ENCODE assay signal across 1 cellular context in the genomic region with DNA sequence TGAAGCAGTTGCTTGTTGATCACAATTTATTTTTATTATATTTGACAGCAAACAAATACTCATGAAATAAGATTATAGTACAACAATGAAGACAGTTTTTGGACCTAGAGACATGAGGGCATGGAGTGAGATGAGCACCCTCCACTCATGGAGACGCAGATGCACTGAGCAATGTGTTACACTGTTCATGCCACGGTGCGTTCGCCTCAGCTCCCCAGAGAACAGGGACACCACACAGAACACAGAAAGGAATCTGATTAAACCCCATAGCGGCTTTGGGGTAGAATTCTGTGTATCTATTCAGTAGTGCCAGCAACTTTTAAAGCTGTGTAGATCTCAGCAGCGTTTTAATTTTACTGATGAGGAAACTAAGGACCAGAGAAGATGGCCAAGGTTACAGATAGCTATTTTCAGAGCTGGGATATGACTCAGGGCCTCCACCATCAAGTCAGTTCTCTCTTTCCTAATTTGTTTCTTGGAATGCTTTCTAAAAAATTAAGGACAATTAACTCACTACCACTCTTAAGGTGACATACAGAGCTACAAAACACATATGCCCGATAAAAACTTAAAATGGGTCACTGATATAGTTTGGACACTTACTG.
TF ChIP-seq lines count a peak whose summit lies in the region.

No MANE protein-coding gene starts in this region.

TF ChIP-seq in SK-N-SH treated with all-trans-retinoic acid at 6 μM for 48 hours, 23 proteins besides CTCF, POLR2A, EP300 and RAD21 (continued from another document):
- TF ChIP-seq, protein P1, sequence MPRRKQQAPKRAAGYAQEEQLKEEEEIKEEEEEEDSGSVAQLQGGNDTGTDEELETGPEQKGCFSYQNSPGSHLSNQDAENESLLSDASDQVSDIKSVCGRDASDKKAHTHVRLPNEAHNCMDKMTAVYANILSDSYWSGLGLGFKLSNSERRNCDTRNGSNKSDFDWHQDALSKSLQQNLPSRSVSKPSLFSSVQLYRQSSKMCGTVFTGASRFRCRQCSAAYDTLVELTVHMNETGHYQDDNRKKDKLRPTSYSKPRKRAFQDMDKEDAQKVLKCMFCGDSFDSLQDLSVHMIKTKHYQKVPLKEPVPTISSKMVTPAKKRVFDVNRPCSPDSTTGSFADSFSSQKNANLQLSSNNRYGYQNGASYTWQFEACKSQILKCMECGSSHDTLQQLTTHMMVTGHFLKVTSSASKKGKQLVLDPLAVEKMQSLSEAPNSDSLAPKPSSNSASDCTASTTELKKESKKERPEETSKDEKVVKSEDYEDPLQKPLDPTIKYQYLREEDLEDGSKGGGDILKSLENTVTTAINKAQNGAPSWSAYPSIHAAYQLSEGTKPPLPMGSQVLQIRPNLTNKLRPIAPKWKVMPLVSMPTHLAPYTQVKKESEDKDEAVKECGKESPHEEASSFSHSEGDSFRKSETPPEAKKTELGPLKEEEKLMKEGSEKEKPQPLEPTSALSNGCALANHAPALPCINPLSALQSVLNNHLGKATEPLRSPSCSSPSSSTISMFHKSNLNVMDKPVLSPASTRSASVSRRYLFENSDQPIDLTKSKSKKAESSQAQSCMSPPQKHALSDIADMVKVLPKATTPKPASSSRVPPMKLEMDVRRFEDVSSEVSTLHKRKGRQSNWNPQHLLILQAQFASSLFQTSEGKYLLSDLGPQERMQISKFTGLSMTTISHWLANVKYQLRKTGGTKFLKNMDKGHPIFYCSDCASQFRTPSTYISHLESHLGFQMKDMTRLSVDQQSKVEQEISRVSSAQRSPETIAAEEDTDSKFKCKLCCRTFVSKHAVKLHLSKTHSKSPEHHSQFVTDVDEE (CRISPR knock-in tag; IDR thresholded peaks at IDR 0.05), result no peak
- TF ChIP-seq CSDC2 (CRISPR knock-in tag; IDR thresholded peaks at IDR 0.05) (no peak), ZFP3 (CRISPR knock-in tag; IDR thresholded peaks at IDR 0.05) (no peak), ZC3H10 (CRISPR knock-in tag; IDR thresholded peaks at IDR 0.05) (no peak), ARNTL (CRISPR knock-in tag; IDR thresholded peaks at IDR 0.05; ENCODE audit: borderline replicate concordance, low read depth) (no peak), TCF4 (CRISPR knock-in tag; IDR thresholded peaks at IDR 0.05; ENCODE audit: borderline replicate concordance) (no peak), GLIS3 (CRISPR knock-in tag; IDR thresholded peaks at IDR 0.05) (no peak), PPARA (CRISPR knock-in tag; IDR thresholded peaks at IDR 0.05; ENCODE audit: borderline replicate concordance) (no peak), ZNF70 (CRISPR knock-in tag; IDR thresholded peaks at IDR 0.05) (no peak), ISL1 (CRISPR knock-in tag; IDR thresholded peaks at IDR 0.05) (no peak), OSR1 (CRISPR knock-in tag; IDR thresholded peaks at IDR 0.05) (no peak), ZNF8 (CRISPR knock-in tag; IDR thresholded peaks at IDR 0.05) (no peak)
- TF ChIP-seq, protein P2, sequence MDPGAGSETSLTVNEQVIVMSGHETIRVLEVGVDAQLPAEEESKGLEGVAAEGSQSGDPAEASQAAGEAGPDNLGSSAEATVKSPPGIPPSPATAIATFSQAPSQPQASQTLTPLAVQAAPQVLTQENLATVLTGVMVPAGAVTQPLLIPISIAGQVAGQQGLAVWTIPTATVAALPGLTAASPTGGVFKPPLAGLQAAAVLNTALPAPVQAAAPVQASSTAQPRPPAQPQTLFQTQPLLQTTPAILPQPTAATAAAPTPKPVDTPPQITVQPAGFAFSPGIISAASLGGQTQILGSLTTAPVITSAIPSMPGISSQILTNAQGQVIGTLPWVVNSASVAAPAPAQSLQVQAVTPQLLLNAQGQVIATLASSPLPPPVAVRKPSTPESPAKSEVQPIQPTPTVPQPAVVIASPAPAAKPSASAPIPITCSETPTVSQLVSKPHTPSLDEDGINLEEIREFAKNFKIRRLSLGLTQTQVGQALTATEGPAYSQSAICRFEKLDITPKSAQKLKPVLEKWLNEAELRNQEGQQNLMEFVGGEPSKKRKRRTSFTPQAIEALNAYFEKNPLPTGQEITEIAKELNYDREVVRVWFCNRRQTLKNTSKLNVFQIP (CRISPR knock-in tag; IDR thresholded peaks at IDR 0.05; ENCODE audit: borderline replicate concordance, low read depth), result no peak
- TF ChIP-seq, protein P3, sequence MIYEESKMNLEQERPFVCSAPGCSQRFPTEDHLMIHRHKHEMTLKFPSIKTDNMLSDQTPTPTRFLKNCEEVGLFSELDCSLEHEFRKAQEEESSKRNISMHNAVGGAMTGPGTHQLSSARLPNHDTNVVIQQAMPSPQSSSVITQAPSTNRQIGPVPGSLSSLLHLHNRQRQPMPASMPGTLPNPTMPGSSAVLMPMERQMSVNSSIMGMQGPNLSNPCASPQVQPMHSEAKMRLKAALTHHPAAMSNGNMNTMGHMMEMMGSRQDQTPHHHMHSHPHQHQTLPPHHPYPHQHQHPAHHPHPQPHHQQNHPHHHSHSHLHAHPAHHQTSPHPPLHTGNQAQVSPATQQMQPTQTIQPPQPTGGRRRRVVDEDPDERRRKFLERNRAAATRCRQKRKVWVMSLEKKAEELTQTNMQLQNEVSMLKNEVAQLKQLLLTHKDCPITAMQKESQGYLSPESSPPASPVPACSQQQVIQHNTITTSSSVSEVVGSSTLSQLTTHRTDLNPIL (CRISPR knock-in tag; IDR thresholded peaks at IDR 0.05; ENCODE audit: low read depth), result no peak
